12 cellular contexts compared by ENCODE assay signal in the genomic region with DNA sequence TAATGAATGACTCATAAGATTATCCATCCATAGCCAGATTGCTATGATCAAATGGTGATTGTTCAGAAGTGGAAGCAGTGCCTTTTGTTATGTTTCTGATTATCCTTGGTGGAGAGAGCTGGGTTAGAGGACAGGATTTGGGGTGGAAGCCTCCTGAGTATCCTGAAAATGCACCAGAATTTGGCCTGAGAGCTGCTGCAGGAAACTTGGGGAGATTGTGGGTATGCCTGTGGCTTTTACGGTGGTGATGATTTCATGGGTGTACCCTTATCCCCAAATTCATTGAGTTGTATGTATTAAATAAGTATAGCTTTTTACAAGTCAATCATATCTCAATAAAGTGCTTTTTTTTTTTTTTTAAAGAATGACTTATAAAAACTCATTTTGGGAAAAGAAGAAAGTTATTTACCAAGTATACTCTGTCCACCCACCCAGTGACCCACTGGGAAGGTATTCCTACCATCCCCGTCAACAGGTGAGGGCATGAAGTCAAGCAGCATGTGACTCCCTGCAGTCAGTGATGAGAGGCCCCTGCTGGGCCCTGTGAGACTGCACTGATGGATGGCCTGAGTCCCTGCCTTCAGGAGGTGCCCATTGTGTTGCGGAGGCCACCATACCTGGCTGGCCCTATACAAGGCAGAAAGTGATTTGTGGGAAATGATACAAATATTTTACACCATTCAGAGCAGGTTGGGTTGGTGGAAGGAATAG. TPM values are rescaled to one million over a fixed set of nuclear protein-coding genes. Genes with fewer than 3 reads are reported as not detected.
DNase-seq lines count a peak whose midpoint lies in the region; ATAC-seq and TF ChIP-seq lines count a peak whose summit lies in the region.
"Had no signal": no experiment of that assay in that cellular context is flagged by ENCODE, and none has a peak within 500 bp of the region (broad histone marks: within the 10 kb centered on the region; RNA-seq: fewer than 3 reads in every experiment).

No MANE protein-coding gene starts in this region.

- intact Hi-C loops in vagina (cut with DNase I): no loop called here
- intact Hi-C loops in left cardiac atrium (cut with DNase I): loop anchor here in 1 of 2 donors (10.0 kb wide), 1 partner anchor 48 kb away; no protein-coding TSS in a partner anchor

- H3K27ac Mint-ChIP-seq in activated T-helper 17 cell treated with anti-CD3 and anti-CD28 coated beads, Interleukin-2, amount 50 U/mL, for 72 hours: peak overlapping the region; percentile 5
- peak overlapping the region; percentile 0 for H3K27ac Mint-ChIP-seq in central memory CD8-positive, alpha-beta T cell (ENCODE audit: low read depth)
- H3K27ac Mint-ChIP-seq in nephron progenitor cell: peak overlapping the region; percentile 20
- H3K27ac Mint-ChIP-seq: CD4-positive, CD25-positive, alpha-beta regulatory T cell; GM23338 had no signal

- no peaks in the 10 kb centered on the region for H3K36me3 ChIP-seq in vagina
- H3K36me3 ChIP-seq: BE2C had no signal

- H3K27me3 ChIP-seq in vagina: no peaks in the 10 kb centered on the region
- H3K27me3 ChIP-seq: BE2C had no signal

- H3K4me1 Mint-ChIP-seq in activated T-helper 17 cell treated with anti-CD3 and anti-CD28 coated beads, Interleukin-2, amount 50 U/mL, for 72 hours: no peaks in the 10 kb centered on the region
- no peaks in the 10 kb centered on the region for H3K4me1 Mint-ChIP-seq in central memory CD8-positive, alpha-beta T cell
- peaks cover 61% of the 10 kb centered on the region for H3K4me1 Mint-ChIP-seq in nephron progenitor cell

- no peak overlapping the region for H3K4me3 Mint-ChIP-seq in activated T-helper 17 cell treated with anti-CD3 and anti-CD28 coated beads, Interleukin-2, amount 50 U/mL, for 72 hours
- H3K4me3 Mint-ChIP-seq in central memory CD8-positive, alpha-beta T cell: no peak overlapping the region
- H3K4me3 Mint-ChIP-seq in nephron progenitor cell: no peak overlapping the region
- H3K4me3 Mint-ChIP-seq: CD4-positive, CD25-positive, alpha-beta regulatory T cell; GM23338 had no signal

- no peaks in the 10 kb centered on the region for H3K36me3 Mint-ChIP-seq in activated T-helper 17 cell treated with anti-CD3 and anti-CD28 coated beads, Interleukin-2, amount 50 U/mL, for 72 hours (ENCODE audit: low read depth)
- no peaks in the 10 kb centered on the region for H3K36me3 Mint-ChIP-seq in central memory CD8-positive, alpha-beta T cell (ENCODE audit: insufficient read depth)
- peaks cover 39% of the 10 kb centered on the region for H3K36me3 Mint-ChIP-seq in nephron progenitor cell (ENCODE audit: low read depth)

- no peak for TF ChIP-seq CTCF in nephron progenitor cell (IDR thresholded peaks at IDR 0.05)
- no peak for TF ChIP-seq CTCF in vagina (IDR thresholded peaks at IDR 0.05)

- TF ChIP-seq POLR2A in vagina (IDR thresholded peaks at IDR 0.05): no peak

- H3K27me3 Mint-ChIP-seq in activated T-helper 17 cell treated with anti-CD3 and anti-CD28 coated beads, Interleukin-2, amount 50 U/mL, for 72 hours: no peaks in the 10 kb centered on the region
- no peaks in the 10 kb centered on the region for H3K27me3 Mint-ChIP-seq in central memory CD8-positive, alpha-beta T cell
- H3K27me3 Mint-ChIP-seq in nephron progenitor cell (ENCODE audit: low read depth, poor library complexity): no peaks in the 10 kb centered on the region
- H3K27me3 Mint-ChIP-seq: CD4-positive, CD25-positive, alpha-beta regulatory T cell had no signal

- H3K4me1 ChIP-seq in vagina: peaks cover 49% of the 10 kb centered on the region
- H3K4me1 ChIP-seq: BE2C, Caco-2 had no signal

- H3K27ac ChIP-seq in vagina: peak overlapping the region; percentile 69

- no peak for DNase-seq in central memory CD8-positive, alpha-beta T cell (ENCODE audit: low spot score in 2 of 2)
- DNase-seq in nephron progenitor cell (no peak), vagina (ENCODE audit: extremely low spot score in 2 of 2) (no peak), left cardiac atrium (no peak), T-helper 9 cell (no peak)
- DNase-seq: BE2C; C1 segment of cervical spinal cord; Caco-2; CD4-positive, CD25-positive, alpha-beta regulatory T cell; HCEC 1CT had no signal

- H3K9me3 ChIP-seq in vagina: no peaks in the 10 kb centered on the region
- H3K9me3 ChIP-seq: BE2C, Caco-2 had no signal

- H3K9me3 Mint-ChIP-seq in activated T-helper 17 cell treated with anti-CD3 and anti-CD28 coated beads, Interleukin-2, amount 50 U/mL, for 72 hours: no peaks in the 10 kb centered on the region
- H3K9me3 Mint-ChIP-seq in central memory CD8-positive, alpha-beta T cell: peaks cover 4% of the 10 kb centered on the region
- no peaks in the 10 kb centered on the region for H3K9me3 Mint-ChIP-seq in nephron progenitor cell
- H3K9me3 Mint-ChIP-seq: CD4-positive, CD25-positive, alpha-beta regulatory T cell; GM23338 had no signal

- ATAC-seq in activated T-helper 17 cell treated with anti-CD3 and anti-CD28 coated beads, Interleukin-2, amount 50 U/mL, for 72 hours (replicated peaks): no peak
- ATAC-seq in central memory CD8-positive, alpha-beta T cell (replicated peaks; ENCODE audit: extremely low read depth, poor library complexity, severe bottlenecking): no peak
- no peak for ATAC-seq in left cardiac atrium
- ATAC-seq: GM23338 had no signal

- no peak overlapping the region for H3K4me3 ChIP-seq in vagina
- H3K4me3 ChIP-seq: GM23338 had no signal

RNA-seq across cellular contexts. Expression of a gene that starts 28.4 kb away (rescaled TPM):
- total RNA-seq in activated T-helper 17 cell treated with anti-CD3 and anti-CD28 coated beads, Interleukin-2, amount 50 U/mL, for 72 hours: 1 to 10 TPM in 1 of 2 donors, under 1 TPM in 1; 0.66 to 1.3 TPM
- total RNA-seq in vagina (1.7 TPM), left cardiac atrium (1 to 10 TPM; 1.0 to 1.9 TPM)
